In genomic region chr1:158818560-158818959, GRCh38 we compare ENCODE assay signal across 17 cellular contexts. TPM values are rescaled to one million over a fixed set of nuclear protein-coding genes. Genes with fewer than 3 reads are reported as not detected.
A peak's percentile ranks its signal among the peaks of the same experiment; 100 is the strongest.
DNase-seq lines count a peak whose midpoint lies in the region; FAIRE-seq and TF ChIP-seq lines count a peak whose summit lies in the region.
"Had no signal": no experiment of that assay in that cellular context is flagged by ENCODE, and none has a peak within 500 bp of the region (broad histone marks: within the 10 kb centered on the region; RNA-seq: fewer than 3 reads in every experiment).

No MANE protein-coding gene starts in this region.

- in situ Hi-C loops in KBM-7 (cut with MboI; ENCODE audit: low pct_unique_long_range_greater_than_20kb, low sequenced_read_pairs), result no loop called here

- H2AK5ac ChIP-seq in mesendoderm (ENCODE audit: low read length), result no peak overlapping the region

- H3K9ac ChIP-seq in colonic mucosa (ENCODE audit: low read depth in 2 of 2, low read length in 2 of 2) (no peak overlapping the region), mesendoderm (ENCODE audit: low read length) (no peak overlapping the region)

- no peak overlapping the region for H2BK15ac ChIP-seq in mesendoderm (replicated peaks; ENCODE audit: low read depth)

- H3K27ac ChIP-seq in colonic mucosa (peak overlapping the region; percentile 27), spleen (peak overlapping the region in 7 of 8 donors; percentile 73 to 89 (median 79)), mesendoderm (ENCODE audit: low read depth, low read length) (no peak overlapping the region), SJCRH30 (no peak overlapping the region)

- no peak for TF ChIP-seq POLR2A in spleen (IDR thresholded peaks at IDR 0.05)

- no peak overlapping the region for H3K23ac ChIP-seq in mesendoderm (ENCODE audit: low read length)

- intact Hi-C loops in colonic mucosa (cut with DNase I), result no loop called here
- intact Hi-C loops in spleen (cut with DNase I; ENCODE audit: low total_unique reads), result no loop called here

- no peak overlapping the region for H3K18ac ChIP-seq in mesendoderm (ENCODE audit: low read length)

- H3K9me3 ChIP-seq in colonic mucosa, result no peaks in the 10 kb centered on the region
- H3K9me3 ChIP-seq in spleen, result no peaks in the 10 kb centered on the region
- no peaks in the 10 kb centered on the region for H3K9me3 ChIP-seq in SJCRH30 (replicated peaks)
- H3K9me3 ChIP-seq: MG63 had no signal

- no peak overlapping the region for H4K8ac ChIP-seq in mesendoderm (ENCODE audit: low read depth, low read length)

- no peak overlapping the region for H4K5ac ChIP-seq in mesendoderm (ENCODE audit: low read length)

- 43 to 83% (median 70%) methylated on average over 1 of the region's 1 CpG for WGBS in spleen, 5 donors
- no CpG with 5 or more reads among the region's 1 CpG for WGBS in mesendoderm (ENCODE audit: extremely low coverage, insufficient coverage, low lambda C conversion rate)

- no peaks in the 10 kb centered on the region for H3K4me1 ChIP-seq in colonic mucosa
- H3K4me1 ChIP-seq in spleen, result peaks cover 5 to 43% (median 23%) of the 10 kb centered on the region in 6 donors
- H3K4me1 ChIP-seq in mesendoderm (ENCODE audit: control insufficient read depth, low read depth, low read length), result no peaks in the 10 kb centered on the region
- no peaks in the 10 kb centered on the region for H3K4me1 ChIP-seq in SJCRH30

- no peak overlapping the region for H3K4ac ChIP-seq in mesendoderm (ENCODE audit: low read depth, low read length)

- DNase-seq in KBM-7 (peak; percentile 75), OCI-M1 (lab: John Stamatoyannopoulos, UW) (peak; percentile 84), colonic mucosa (no peak), spleen (no peak), mesendoderm (no peak), GM19239 (ENCODE audit: insufficient read length, low spot score) (no peak), SJCRH30 (no peak)
- DNase-seq: C1 segment of cervical spinal cord; H7; MG63; stimulated activated naive CD4-positive, alpha-beta T cell had no signal

- H3K4me2 ChIP-seq in mesendoderm (ENCODE audit: low read length), result no peak overlapping the region

- H3K36me3 ChIP-seq in colonic mucosa, result no peaks in the 10 kb centered on the region
- H3K36me3 ChIP-seq in spleen, result no peaks in the 10 kb centered on the region
- H3K36me3 ChIP-seq in mesendoderm (ENCODE audit: control insufficient read depth, insufficient read depth, low read length), result no peaks in the 10 kb centered on the region
- H3K36me3 ChIP-seq in SJCRH30, result no peaks in the 10 kb centered on the region
- H3K36me3 ChIP-seq: MG63 had no signal

- no peak overlapping the region for H2BK5ac ChIP-seq in mesendoderm (ENCODE audit: low read length)

- no peaks in the 10 kb centered on the region for H3K79me2 ChIP-seq in mesendoderm (ENCODE audit: control insufficient read depth, insufficient read depth, low read length)

- H3K27me3 ChIP-seq in colonic mucosa (no peaks in the 10 kb centered on the region), spleen (replicated peaks in 1 of 7) (no peaks in the 10 kb centered on the region), mesendoderm (ENCODE audit: insufficient read depth, low read length, poor library complexity) (no peaks in the 10 kb centered on the region), SJCRH30 (no peaks in the 10 kb centered on the region)
- H3K27me3 ChIP-seq: MG63 had no signal

- H2BK120ac ChIP-seq in mesendoderm (ENCODE audit: low read depth, low read length), result no peak overlapping the region

- TF ChIP-seq CTCF in colonic mucosa (IDR thresholded peaks at IDR 0.05), result no peak
- no peak for TF ChIP-seq CTCF in spleen (IDR thresholded peaks at IDR 0.05 in 8 of 11, conservative IDR thresholded peaks at IDR 0.05 in 3 of 11)

- H3K56ac ChIP-seq in mesendoderm (ENCODE audit: low read length), result no peak overlapping the region

- FAIRE-seq in GM19239 (lab: Jason Lieb, UNC), result no peak
- FAIRE-seq: endothelial cell of umbilical vein, G401.6 had no signal

- no peak overlapping the region for H3K4me3 ChIP-seq in colonic mucosa
- peak overlapping the region in 1 of 8 donors; percentile 26 for H3K4me3 ChIP-seq in spleen
- H3K4me3 ChIP-seq in mesendoderm (ENCODE audit: low read length), result no peak overlapping the region
- H3K4me3 ChIP-seq in SJCRH30, result no peak overlapping the region
- H3K4me3 ChIP-seq: MG63 had no signal

- no peaks in the 10 kb centered on the region for H3K79me1 ChIP-seq in mesendoderm (ENCODE audit: low read length)

RNA-seq across cellular contexts. Expression of gene MNDA, which starts 12.6 kb away (rescaled TPM):
- total RNA-seq in colonic mucosa, result 1 to 10 TPM in 1 of 2 donors, under 1 TPM in 1; 0.37 to 4.1 TPM
- 100 to 1,000 TPM in 5 of 7 donors, 10 to 100 TPM in 2; 49.1 to 218 (median 130) TPM for total RNA-seq in spleen
- polyA plus RNA-seq in spleen, result 10 to 100 TPM in 2 of 3 donors, 1 to 10 TPM in 1; 9.3 to 40.2 (median 23.3) TPM
- polyA plus RNA-seq in mesendoderm (2013, experiment 1 of 2), result not detected
- polyA plus RNA-seq in mesendoderm (2013, experiment 2 of 2), result not detected
- total RNA-seq in SJCRH30 (2014; rRNA removed; shearing (Covaris generic)), result not detected in 2 replicates
- total RNA-seq: activated CD8-positive, alpha-beta memory T cell treated with anti-CD3 and anti-CD28 coated beads for 36 hours; activated naive CD4-positive, alpha-beta T cell treated with anti-CD3 and anti-CD28 coated beads, Interleukin-2, amount 50 U/mL, for 72 hours; endothelial cell of umbilical vein; glomerular endothelial cell; H7; kidney epithelial cell had no signal
- polyA plus RNA-seq: endothelial cell of umbilical vein had no signal

RNA-seq across cellular contexts. Expression of gene OR6N2, which starts 37.6 kb away (rescaled TPM):
- not detected for total RNA-seq in colonic mucosa
- under 1 TPM in 1 of 7 donors, not detected in 6; 0.47 TPM for total RNA-seq in spleen
- not detected for polyA plus RNA-seq in spleen
- not detected for polyA plus RNA-seq in mesendoderm (2013, experiment 1 of 2)
- polyA plus RNA-seq in mesendoderm (2013, experiment 2 of 2), result not detected
- not detected in 2 replicates for total RNA-seq in SJCRH30 (2014; rRNA removed; shearing (Covaris generic))
- total RNA-seq: activated CD8-positive, alpha-beta memory T cell treated with anti-CD3 and anti-CD28 coated beads for 36 hours; activated naive CD4-positive, alpha-beta T cell treated with anti-CD3 and anti-CD28 coated beads, Interleukin-2, amount 50 U/mL, for 72 hours; endothelial cell of umbilical vein; glomerular endothelial cell; H7; kidney epithelial cell had no signal
- polyA plus RNA-seq: endothelial cell of umbilical vein had no signal

RNA-seq across cellular contexts. Expression of gene OR6N1, which starts 46.6 kb away (rescaled TPM):
- not detected for total RNA-seq in colonic mucosa
- under 1 TPM in 2 of 7 donors, not detected in 5; 0.77 to 0.84 TPM for total RNA-seq in spleen
- polyA plus RNA-seq in spleen, result under 1 TPM in 1 of 3 donors, not detected in 2; 0.10 TPM
- polyA plus RNA-seq in mesendoderm (2013, experiment 1 of 2), result not detected
- not detected for polyA plus RNA-seq in mesendoderm (2013, experiment 2 of 2)
- not detected in 2 replicates for total RNA-seq in SJCRH30 (2014; rRNA removed; shearing (Covaris generic))
- total RNA-seq: activated CD8-positive, alpha-beta memory T cell treated with anti-CD3 and anti-CD28 coated beads for 36 hours; activated naive CD4-positive, alpha-beta T cell treated with anti-CD3 and anti-CD28 coated beads, Interleukin-2, amount 50 U/mL, for 72 hours; endothelial cell of umbilical vein; glomerular endothelial cell; H7; kidney epithelial cell had no signal
- polyA plus RNA-seq: endothelial cell of umbilical vein had no signal

Comparison
In these comparisons a context has a peak if more than half of its experiments do, and no peak if none do; other contexts are left out.
1. DNase-seq: peak in KBM-7 (single experiment) and OCI-M1 (single experiment); none in colonic mucosa (single experiment), spleen (single experiment), mesendoderm (single experiment), GM19239 (single experiment) and SJCRH30 (0 of 2).
2. H3K27ac ChIP-seq: peak in colonic mucosa (single experiment) and spleen (7 of 8); none in mesendoderm (single experiment) and SJCRH30 (single experiment).
3. RNA of gene MNDA, which starts 12.6 kb away (total RNA-seq): 49.1 to 218 TPM in spleen; 0.37 to 4.1 TPM in colonic mucosa and not detected in SJCRH30; every median in the first group is over 4 times any median in the second.